In the genomic region with DNA sequence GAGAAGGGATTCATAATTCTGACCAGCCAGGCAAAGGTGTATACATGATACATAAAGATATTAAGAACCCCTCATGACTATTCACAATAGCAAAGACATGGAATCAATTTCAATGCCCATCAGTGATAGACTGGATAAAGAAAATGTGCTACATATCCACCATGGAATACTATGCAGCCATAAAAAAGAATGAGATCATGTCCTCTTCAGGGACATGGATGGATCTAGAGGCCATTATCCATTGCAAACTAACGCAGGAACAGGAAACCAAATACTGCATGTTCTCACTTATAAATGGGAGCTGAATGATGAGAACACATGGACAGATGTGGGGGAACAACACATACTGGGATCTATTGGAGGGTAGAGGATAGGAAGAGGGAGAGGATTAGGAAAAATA, we compare ENCODE assay signal across 9 cellular contexts. TPM values are rescaled to one million over a fixed set of nuclear protein-coding genes. Genes with fewer than 3 reads are reported as not detected.
"Had no signal": no experiment of that assay in that cellular context is flagged by ENCODE, and none has a peak within 500 bp of the region (broad histone marks: within the 10 kb centered on the region; RNA-seq: fewer than 3 reads in every experiment).

No MANE protein-coding gene starts in this region.

- H3K4me3 ChIP-seq: GM12878 had no signal

- DNase-seq: GDM1, GF-D8 had no signal

- FAIRE-seq: G401.6, GM12878, GM12891, GM12892, GM18507, GM19239 had no signal

- ATAC-seq: GM12878 had no signal

RNA-seq across cellular contexts. Expression of a gene that starts 21.4 kb away (rescaled TPM):
- total RNA-seq: G401, GM12878 had no signal
